6 cellular contexts compared by ENCODE assay signal in genomic region chr2:225608136-225608535, GRCh38.
"Had no signal": no experiment of that assay in that cellular context is flagged by ENCODE, and none has a peak within 500 bp of the region (broad histone marks: within the 10 kb centered on the region; RNA-seq: fewer than 3 reads in every experiment).

No MANE protein-coding gene starts in this region.

- DNase-seq: IMR-90, KBM-7 had no signal

- H3K27ac ChIP-seq: HL-60 had no signal

- H3K27ac Mint-ChIP-seq: IgD-negative memory B cell had no signal

- ATAC-seq: HepG2, K562 had no signal

- H3K4me3 ChIP-seq: K562 had no signal

- H3K4me1 Mint-ChIP-seq: IgD-negative memory B cell had no signal

- H3K4me3 Mint-ChIP-seq: IgD-negative memory B cell had no signal
